ENCODE assay signal across 19 cellular contexts in the genomic region with DNA sequence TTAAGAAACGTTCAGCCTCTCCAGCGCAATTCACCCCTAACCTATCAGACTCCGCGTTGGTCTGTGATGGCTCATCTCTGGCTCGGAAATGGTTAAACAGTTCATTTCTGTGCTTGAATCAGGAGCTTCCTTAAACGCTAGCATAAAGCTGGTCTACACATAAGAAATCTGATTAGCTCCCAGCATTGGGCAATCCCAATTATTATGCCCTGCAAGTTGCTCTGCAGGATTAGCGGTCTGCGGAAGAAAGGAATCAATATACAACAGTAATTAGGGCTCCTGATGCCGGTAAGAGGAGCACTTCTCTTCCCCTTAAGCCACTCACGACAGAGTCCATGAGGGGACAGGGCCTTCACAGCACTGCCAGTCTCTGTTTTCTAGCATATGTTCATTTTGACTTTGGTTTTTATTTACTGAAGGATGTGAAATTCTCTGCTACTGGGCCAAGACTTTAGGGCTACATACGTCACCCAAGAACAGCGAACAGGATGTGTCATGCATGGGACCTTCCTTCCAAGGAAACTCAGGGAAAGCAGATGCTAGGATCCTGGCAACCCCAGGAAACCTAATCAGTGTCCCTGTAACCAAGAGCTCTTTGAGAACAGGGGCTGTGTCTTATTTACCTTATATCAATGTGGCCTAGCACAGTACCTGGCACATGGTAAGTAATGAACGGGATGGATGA.
"Had no signal": no experiment of that assay in that cellular context is flagged by ENCODE, and none has a peak within 500 bp of the region (broad histone marks: within the 10 kb centered on the region; RNA-seq: fewer than 3 reads in every experiment).

No MANE protein-coding gene starts in this region.

- H3K4me1 ChIP-seq: body of pancreas, heart left ventricle, pancreas had no signal

- H3K9me3 Mint-ChIP-seq: activated naive CD8-positive, alpha-beta T cell treated with anti-CD3 and anti-CD28 coated beads, Interleukin-2, amount 10 ng/mL, durations not matched to agents 7 days and 5 days; immature natural killer cell; memory B cell; stimulated activated effector memory CD8-positive, alpha-beta T cell treated with anti-CD3 and anti-CD28 coated beads, Interleukin-12 subunit alpha, Interleukin-12 subunit beta, amount 100 ng/mL, for 72 hours; type B pancreatic cell had no signal

- H3K27ac ChIP-seq: body of pancreas, gastrocnemius medialis, pancreas, stomach had no signal

- H3K27me3 Mint-ChIP-seq: activated naive CD8-positive, alpha-beta T cell treated with anti-CD3 and anti-CD28 coated beads, Interleukin-2, amount 10 ng/mL, durations not matched to agents 7 days and 5 days had no signal

- ATAC-seq: body of pancreas; gastrocnemius medialis; heart left ventricle; mucosa of descending colon; naive thymus-derived CD4-positive, alpha-beta T cell; pancreas; stimulated activated effector memory CD8-positive, alpha-beta T cell treated with anti-CD3 and anti-CD28 coated beads, Interleukin-12 subunit alpha, Interleukin-12 subunit beta, amount 100 ng/mL, for 72 hours had no signal

- H3K9me3 ChIP-seq: body of pancreas, gastrocnemius medialis, heart left ventricle, mucosa of descending colon, pancreas, sigmoid colon, stomach had no signal

- H3K4me1 Mint-ChIP-seq: activated naive CD8-positive, alpha-beta T cell treated with anti-CD3 and anti-CD28 coated beads, Interleukin-2, amount 10 ng/mL, durations not matched to agents 7 days and 5 days; immature natural killer cell; memory B cell; naive thymus-derived CD4-positive, alpha-beta T cell; stimulated activated effector memory CD8-positive, alpha-beta T cell treated with anti-CD3 and anti-CD28 coated beads, Interleukin-12 subunit alpha, Interleukin-12 subunit beta, amount 100 ng/mL, for 72 hours had no signal

- H3K36me3 ChIP-seq: gastrocnemius medialis, heart left ventricle, pancreas, sigmoid colon, stomach had no signal

- H3K4me3 ChIP-seq: body of pancreas, gastrocnemius medialis, heart left ventricle, mucosa of descending colon, pancreas, sigmoid colon, stomach had no signal

- DNase-seq: activated CD4-positive, alpha-beta T cell treated with anti-CD3 and anti-CD28 coated beads, Interleukin-2, amount 50 U/mL, for 4 hours; activated gamma-delta T cell treated with Interleukin-2 at 50 U/mL for 16 hours; activated naive CD8-positive, alpha-beta T cell treated with anti-CD3 and anti-CD28 coated beads, Interleukin-2, amount 10 ng/mL, durations not matched to agents 7 days and 5 days; body of pancreas; dermis blood vessel endothelial cell; gastrocnemius medialis; heart left ventricle; immature natural killer cell; kidney glomerular epithelial cell; mucosa of descending colon; naive thymus-derived CD4-positive, alpha-beta T cell; pancreas; sigmoid colon; stimulated activated CD4-positive, alpha-beta T cell treated with anti-CD3 and anti-CD28 coated beads, Interleukin-4, amount 100 ng/mL, for 24 hours; stomach; T-helper 2 cell had no signal

- H3K27me3 ChIP-seq: body of pancreas, gastrocnemius medialis, pancreas, sigmoid colon, stomach had no signal

- H3K4me3 Mint-ChIP-seq: activated naive CD8-positive, alpha-beta T cell treated with anti-CD3 and anti-CD28 coated beads, Interleukin-2, amount 10 ng/mL, durations not matched to agents 7 days and 5 days; immature natural killer cell; memory B cell; naive thymus-derived CD4-positive, alpha-beta T cell; stimulated activated effector memory CD8-positive, alpha-beta T cell treated with anti-CD3 and anti-CD28 coated beads, Interleukin-12 subunit alpha, Interleukin-12 subunit beta, amount 100 ng/mL, for 72 hours; type B pancreatic cell had no signal

- H3K27ac Mint-ChIP-seq: activated naive CD8-positive, alpha-beta T cell treated with anti-CD3 and anti-CD28 coated beads, Interleukin-2, amount 10 ng/mL, durations not matched to agents 7 days and 5 days; immature natural killer cell; memory B cell; naive thymus-derived CD4-positive, alpha-beta T cell; stimulated activated effector memory CD8-positive, alpha-beta T cell treated with anti-CD3 and anti-CD28 coated beads, Interleukin-12 subunit alpha, Interleukin-12 subunit beta, amount 100 ng/mL, for 72 hours; type B pancreatic cell had no signal

- H3K36me3 Mint-ChIP-seq: activated naive CD8-positive, alpha-beta T cell treated with anti-CD3 and anti-CD28 coated beads, Interleukin-2, amount 10 ng/mL, durations not matched to agents 7 days and 5 days; immature natural killer cell; memory B cell; naive thymus-derived CD4-positive, alpha-beta T cell; stimulated activated effector memory CD8-positive, alpha-beta T cell treated with anti-CD3 and anti-CD28 coated beads, Interleukin-12 subunit alpha, Interleukin-12 subunit beta, amount 100 ng/mL, for 72 hours; type B pancreatic cell had no signal
